Comparison of ENCODE assay signal across 8 cellular contexts in the genomic region with DNA sequence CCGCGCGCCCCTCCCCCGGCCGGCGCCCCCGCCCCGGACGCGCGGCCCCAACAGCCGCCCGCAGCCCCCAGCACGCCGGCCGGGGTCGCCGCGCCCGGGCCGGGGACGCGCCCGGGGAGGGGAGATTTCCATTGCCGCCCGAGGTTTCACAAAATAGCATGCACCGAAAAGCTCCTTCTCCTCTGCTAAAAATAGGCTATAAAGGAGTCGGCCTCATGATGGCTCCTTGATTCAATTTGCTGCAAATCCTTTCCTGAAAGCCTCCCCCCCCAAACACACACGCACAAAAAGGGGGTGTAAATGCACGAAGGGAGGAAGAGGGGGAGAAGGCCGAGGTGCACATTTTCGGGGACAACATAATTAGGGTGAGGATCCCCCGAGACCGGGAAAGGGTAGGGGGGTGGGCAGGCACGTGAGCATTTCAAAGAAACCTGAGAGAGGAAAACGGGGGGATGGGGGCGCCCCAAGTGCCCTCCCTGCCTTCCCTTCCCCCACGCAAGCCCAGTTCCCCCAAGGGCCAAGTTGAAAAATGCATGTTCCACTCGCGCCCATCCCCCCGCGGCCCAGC. TPM values are rescaled to one million over a fixed set of nuclear protein-coding genes. Genes with fewer than 3 reads are reported as not detected.
DNase-seq lines count a peak whose midpoint lies in the region; ATAC-seq, FAIRE-seq and TF ChIP-seq lines count a peak whose summit lies in the region.

No MANE protein-coding gene starts in this region.

- TF ChIP-seq POLR2A in H54 (IDR thresholded peaks at IDR 0.05; ENCODE audit: low read depth, low read length) = 0 out of 2 replicates have a peak, but pooled peaks have one; percentile 18

- no peak for FAIRE-seq in H54 (lab: Jason Lieb, UNC)
- no peak for FAIRE-seq in small intestine (lab: Jason Lieb, UNC)

- H3K4me1 Mint-ChIP-seq in CD4-positive, alpha-beta T cell (ENCODE audit: low read depth) = peaks cover 56% of the 10 kb centered on the region
- peaks cover 68 to 73% of the 10 kb centered on the region in 2 donors for H3K4me1 Mint-ChIP-seq in immature natural killer cell

- in situ Hi-C loops in T47D (cut with HindIII; ENCODE audit: low pct_unique_long_range_greater_than_20kb, low sequenced_read_pairs) = no loop called here

- H3K36me3 Mint-ChIP-seq in CD4-positive, alpha-beta T cell (ENCODE audit: low read depth) = peaks cover 45% of the 10 kb centered on the region
- H3K36me3 Mint-ChIP-seq in immature natural killer cell = peaks cover 0 to 6% (median 0%) of the 10 kb centered on the region in 3 donors

- WGBS in small intestine, 3 donors = 0 to 1% (median 1%) methylated on average over 23 to 42 of the region's 42 CpGs

- H3K4me3 Mint-ChIP-seq in CD4-positive, alpha-beta T cell = peak overlapping the region; percentile 97
- H3K4me3 Mint-ChIP-seq in immature natural killer cell = peak overlapping the region; percentile 91 to 100 (median 97)

- H3K27ac Mint-ChIP-seq in CD4-positive, alpha-beta T cell = peak overlapping the region; percentile 87
- peak overlapping the region; percentile 90 to 99 (median 98) for H3K27ac Mint-ChIP-seq in immature natural killer cell

- H3K9me3 Mint-ChIP-seq in CD4-positive, alpha-beta T cell = no peaks in the 10 kb centered on the region
- H3K9me3 Mint-ChIP-seq in immature natural killer cell = no peaks in the 10 kb centered on the region

- intact Hi-C loops in CD4-positive, alpha-beta T cell (cut with DNase I, micrococcal nuclease) = loop anchor here (1.0 to 5.0 kb wide), 4 partner anchors 88 to 401 kb away; no protein-coding TSS in a partner anchor

- POLR2A ChIA-PET in CD4-positive, alpha-beta T cell (lab: Charles Lee) = interaction anchor here (0.7 to 11.9 kb wide), 39 partner anchors 14 to 883 kb away, joined by 3 to 523 read pairs (median 4); no protein-coding TSS in a partner anchor

- TF ChIP-seq CTCF in CD4-positive, alpha-beta T cell (IDR thresholded peaks at IDR 0.05) = no peak

- H3K4me3 ChIP-seq in small intestine (ENCODE audit: low read depth in 1 of 2, low read length in 2 of 2) = peak overlapping the region; percentile 96

- ATAC-seq in CD4-positive, alpha-beta T cell (ENCODE audit: poor library complexity) = peak; percentile 4
- peak; percentile 21 for ATAC-seq in SK-N-SH treated with all-trans-retinoic acid at 6 μM for 48 hours

- no peaks in the 10 kb centered on the region for H3K27me3 ChIP-seq in CD4-positive, alpha-beta T cell (ENCODE audit: control insufficient read depth, insufficient read depth, low read length)
- no peaks in the 10 kb centered on the region for H3K27me3 ChIP-seq in small intestine (ENCODE audit: control insufficient read depth in 2 of 2, insufficient read depth in 2 of 2, low read length in 2 of 2)

- H3K36me3 ChIP-seq in small intestine (ENCODE audit: control insufficient read depth in 2 of 2, insufficient read depth in 2 of 2, low read length in 2 of 2) = no peaks in the 10 kb centered on the region

- CTCF ChIA-PET in CD4-positive, alpha-beta T cell (lab: Charles Lee) = interaction anchor here (1.1 to 2.6 kb wide), 5 partner anchors 52 to 164 kb away, joined by 3 to 11 read pairs (median 5); no protein-coding TSS in a partner anchor

- peaks cover 6 to 15% of the 10 kb centered on the region in 2 donors for H3K4me1 ChIP-seq in small intestine (ENCODE audit: control insufficient read depth in 2 of 2, insufficient read depth in 1 of 2, low read depth in 1 of 2, low read length in 1 of 2)

- peak overlapping the region; percentile 98 for H3K27ac ChIP-seq in CD4-positive, alpha-beta T cell (ENCODE audit: low read depth, low read length)
- peak overlapping the region; percentile 86 to 94 for H3K27ac ChIP-seq in small intestine (ENCODE audit: low read depth in 1 of 2, low read length in 1 of 2)

- H3K9me3 ChIP-seq in CD4-positive, alpha-beta T cell (ENCODE audit: control insufficient read depth, low read length) = no peaks in the 10 kb centered on the region
- no peaks in the 10 kb centered on the region for H3K9me3 ChIP-seq in small intestine (ENCODE audit: control insufficient read depth, low read depth)

- H3K27me3 Mint-ChIP-seq in CD4-positive, alpha-beta T cell = no peaks in the 10 kb centered on the region
- H3K27me3 Mint-ChIP-seq in immature natural killer cell (ENCODE audit: low read depth in 3 of 3) = peaks cover 14 to 37% (median 23%) of the 10 kb centered on the region in 3 donors

- peak in 9 of 10 experiments; percentile 17 to 54 (median 39) for DNase-seq in CD4-positive, alpha-beta T cell
- peak; percentile 70 for DNase-seq in H54 (ENCODE audit: insufficient read length, low spot score)
- peak; percentile 80 to 92 for DNase-seq in T47D (ENCODE audit: low read depth in 1 of 2, low spot score in 1 of 2)
- peak; percentile 42 to 52 (median 43) for DNase-seq in immature natural killer cell
- peak; percentile 51 for DNase-seq in small intestine
- DNase-seq in middle frontal gyrus (ENCODE audit: extremely low spot score, low spot score) = no peak
- no peak for DNase-seq in NCI-H187 (lab: John Stamatoyannopoulos, UW)

TF ChIP-seq in SK-N-SH treated with all-trans-retinoic acid at 6 μM for 48 hours, 23 proteins besides CTCF, POLR2A, EP300 and RAD21:
- TF ChIP-seq, protein P1, sequence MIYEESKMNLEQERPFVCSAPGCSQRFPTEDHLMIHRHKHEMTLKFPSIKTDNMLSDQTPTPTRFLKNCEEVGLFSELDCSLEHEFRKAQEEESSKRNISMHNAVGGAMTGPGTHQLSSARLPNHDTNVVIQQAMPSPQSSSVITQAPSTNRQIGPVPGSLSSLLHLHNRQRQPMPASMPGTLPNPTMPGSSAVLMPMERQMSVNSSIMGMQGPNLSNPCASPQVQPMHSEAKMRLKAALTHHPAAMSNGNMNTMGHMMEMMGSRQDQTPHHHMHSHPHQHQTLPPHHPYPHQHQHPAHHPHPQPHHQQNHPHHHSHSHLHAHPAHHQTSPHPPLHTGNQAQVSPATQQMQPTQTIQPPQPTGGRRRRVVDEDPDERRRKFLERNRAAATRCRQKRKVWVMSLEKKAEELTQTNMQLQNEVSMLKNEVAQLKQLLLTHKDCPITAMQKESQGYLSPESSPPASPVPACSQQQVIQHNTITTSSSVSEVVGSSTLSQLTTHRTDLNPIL (CRISPR knock-in tag; IDR thresholded peaks at IDR 0.05; ENCODE audit: low read depth) = no peak
- TF ChIP-seq, protein P2, sequence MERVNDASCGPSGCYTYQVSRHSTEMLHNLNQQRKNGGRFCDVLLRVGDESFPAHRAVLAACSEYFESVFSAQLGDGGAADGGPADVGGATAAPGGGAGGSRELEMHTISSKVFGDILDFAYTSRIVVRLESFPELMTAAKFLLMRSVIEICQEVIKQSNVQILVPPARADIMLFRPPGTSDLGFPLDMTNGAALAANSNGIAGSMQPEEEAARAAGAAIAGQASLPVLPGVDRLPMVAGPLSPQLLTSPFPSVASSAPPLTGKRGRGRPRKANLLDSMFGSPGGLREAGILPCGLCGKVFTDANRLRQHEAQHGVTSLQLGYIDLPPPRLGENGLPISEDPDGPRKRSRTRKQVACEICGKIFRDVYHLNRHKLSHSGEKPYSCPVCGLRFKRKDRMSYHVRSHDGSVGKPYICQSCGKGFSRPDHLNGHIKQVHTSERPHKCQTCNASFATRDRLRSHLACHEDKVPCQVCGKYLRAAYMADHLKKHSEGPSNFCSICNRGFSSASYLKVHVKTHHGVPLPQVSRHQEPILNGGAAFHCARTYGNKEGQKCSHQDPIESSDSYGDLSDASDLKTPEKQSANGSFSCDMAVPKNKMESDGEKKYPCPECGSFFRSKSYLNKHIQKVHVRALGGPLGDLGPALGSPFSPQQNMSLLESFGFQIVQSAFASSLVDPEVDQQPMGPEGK (CRISPR knock-in tag; IDR thresholded peaks at IDR 0.05; ENCODE audit: borderline replicate concordance) = peak; percentile 44; the same call in 1 of the 2 replicates
- TF ChIP-seq PPARA (CRISPR knock-in tag; IDR thresholded peaks at IDR 0.05; ENCODE audit: borderline replicate concordance) (no peak), ISL1 (CRISPR knock-in tag; IDR thresholded peaks at IDR 0.05) (no peak)
TF ChIP-seq in SK-N-SH treated with all-trans-retinoic acid at 6 μM for 48 hours: peak in this region for 1.

RNA-seq across cellular contexts. Expression of a gene that starts 0.7 kb away (rescaled TPM):
- total RNA-seq in CD4-positive, alpha-beta T cell = 10 to 100 TPM; 63.2 to 67.8 TPM
- polyA plus RNA-seq in immature natural killer cell = 10 to 100 TPM; 12.1 to 19.4 (median 13.0) TPM
- 10 to 100 TPM; 13.8 to 34.4 (median 21.0) TPM for polyA plus RNA-seq in small intestine

Comparison
In these comparisons a context has a peak if more than half of its experiments do, and no peak if none do; other contexts are left out.
1. DNase-seq: peak in CD4-positive, alpha-beta T cell (9 of 10), H54 (single experiment), T47D (2 of 2), immature natural killer cell (3 of 3) and small intestine (single experiment); none in middle frontal gyrus (single experiment) and NCI-H187 (0 of 2).